In the genomic region with DNA sequence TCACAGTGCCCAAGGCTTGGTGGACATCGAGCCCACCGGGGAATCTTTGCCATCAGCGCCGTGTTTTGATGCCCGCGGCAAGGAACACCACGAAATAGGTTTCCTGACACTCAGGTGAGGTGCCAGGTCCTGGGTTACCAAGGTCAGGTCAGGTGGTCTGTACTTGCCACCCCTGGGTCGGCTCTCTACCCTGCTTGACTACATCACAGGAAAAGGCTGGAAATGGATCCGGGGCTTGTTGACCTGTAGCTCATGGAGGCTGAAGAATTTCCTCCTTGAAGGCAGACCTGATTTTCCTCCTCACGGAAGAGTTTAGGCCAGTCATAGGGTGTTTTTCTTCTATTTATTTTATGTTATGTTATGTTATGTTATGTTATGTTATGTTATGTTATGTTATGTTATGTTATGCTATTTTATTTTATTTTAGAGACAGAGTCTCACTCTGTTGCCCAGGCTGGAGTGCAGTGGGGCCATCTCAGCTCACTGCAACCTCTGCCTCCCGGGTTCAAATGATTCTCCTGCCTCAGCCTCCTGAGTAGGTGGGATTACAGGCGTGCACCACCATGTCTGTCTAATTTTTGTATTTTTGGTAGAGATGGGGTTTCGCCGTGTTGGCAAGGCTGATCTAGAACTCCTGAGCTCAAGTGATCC, we compare ENCODE assay signal across 1 cellular context.
TF ChIP-seq lines count a peak whose summit lies in the region.

No MANE protein-coding gene starts in this region.

TF ChIP-seq in HCT116, 20 proteins besides CTCF, POLR2A, EP300 and RAD21:
- 0 out of 2 replicates have a peak, but pooled peaks have one; percentile 7 for TF ChIP-seq ZFX (IDR thresholded peaks at IDR 0.05)
